30 cellular contexts compared by ENCODE assay signal in genomic region chr4:120440730-120441129, GRCh38.
"Had no signal": no experiment of that assay in that cellular context is flagged by ENCODE, and none has a peak within 500 bp of the region (broad histone marks: within the 10 kb centered on the region; RNA-seq: fewer than 3 reads in every experiment).

No MANE protein-coding gene starts in this region.

- DNase-seq: activated B cell treated with CpG ODN at 0.5 μM for 24 hours; activated CD4-positive, alpha-beta memory T cell treated with anti-CD3 and anti-CD28 coated beads for 36 hours; activated CD4-positive, alpha-beta T cell treated with anti-CD3 and anti-CD28 coated beads for 4 hours; activated CD4-positive, alpha-beta T cell treated with anti-CD3 and anti-CD28 coated beads, Interleukin-2, amount 10 ng/mL, durations not matched to agents 24 days and 14 days; activated CD4-positive, alpha-beta T cell treated with anti-CD3 and anti-CD28 coated beads, Interleukin-2, amount 50 U/mL, for 1 hour; activated CD4-positive, alpha-beta T cell treated with anti-CD3 and anti-CD28 coated beads, Interleukin-2, amount 50 U/mL, for 4 hours; activated CD4-positive, CD25-positive, alpha-beta regulatory T cell treated with anti-CD3 and anti-CD28 coated beads, Interleukin-2, amount 50 U/mL, for 72 hours; activated CD8-positive, alpha-beta memory T cell treated with anti-CD3 and anti-CD28 coated beads, Interleukin-2, amount 50 U/mL, for 4 hours; activated CD8-positive, alpha-beta T cell treated with anti-CD3 and anti-CD28 coated beads for 36 hours; activated effector memory CD4-positive, alpha-beta T cell treated with anti-CD3 and anti-CD28 coated beads, Interleukin-2, amount 50 U/mL, for 16 hours; activated gamma-delta T cell treated with Interleukin-2 at 50 U/mL for 16 hours; activated naive CD4-positive, alpha-beta T cell; activated naive CD4-positive, alpha-beta T cell treated with anti-CD3 and anti-CD28 coated beads for 36 hours; activated naive CD8-positive, alpha-beta T cell treated with anti-CD3 and anti-CD28 coated beads, Interleukin-2, amount 10 ng/mL, durations not matched to agents 7 days and 5 days; activated naive CD8-positive, alpha-beta T cell treated with anti-CD3 and anti-CD28 coated beads, Interleukin-2, amount 50 U/mL, for 24 hours; activated T-cell treated with anti-CD3 and anti-CD28 coated beads for 4 hours; activated T-cell treated with anti-CD3 and anti-CD28 coated beads, Interleukin-2, amount 50 U/mL, for 1 hour; activated T-cell treated with anti-CD3 and anti-CD28 coated beads, Interleukin-2, amount 50 U/mL, for 4 hours; activated T-cell treated with anti-CD3 and anti-CD28 coated beads, Interleukin-2, amount 50 U/mL, for 72 hours; amygdala; anterior cingulate cortex; caudate nucleus; cerebellar nuclear complex; T-helper 1 cell; T-helper 2 cell; T-helper 9 cell had no signal

- H3K4me3 ChIP-seq: ascending aorta, cardiac muscle cell had no signal

- H3K9me3 ChIP-seq: ascending aorta had no signal

- ATAC-seq: activated CD8-positive, alpha-beta T cell treated with anti-CD3 and anti-CD28 coated beads for 36 hours; activated naive CD8-positive, alpha-beta T cell treated with anti-CD3 and anti-CD28 coated beads, Interleukin-2, amount 50 U/mL, for 24 hours; activated T-cell treated with anti-CD3 and anti-CD28 coated beads, Interleukin-2, amount 50 U/mL, for 4 hours; activated T-cell treated with anti-CD3 and anti-CD28 coated beads, Interleukin-2, amount 50 U/mL, for 72 hours; activated T-helper 17 cell treated with anti-CD3 and anti-CD28 coated beads, Interleukin-2, amount 50 U/mL, for 72 hours had no signal

- H3K4me1 ChIP-seq: ascending aorta had no signal

- H3K27ac ChIP-seq: ascending aorta, cardiac muscle cell, VCaP had no signal

- H3K27me3 ChIP-seq: ascending aorta, cardiac muscle cell had no signal

- H3K36me3 ChIP-seq: ascending aorta, cardiac muscle cell had no signal
